Comparison of ENCODE assay signal across 21 cellular contexts in genomic region chr6:154463573-154464419, GRCh38. TPM values are rescaled to one million over a fixed set of nuclear protein-coding genes. Genes with fewer than 3 reads are reported as not detected.
A peak's percentile ranks its signal among the peaks of the same experiment; 100 is the strongest.
DNase-seq lines count a peak whose midpoint lies in the region; ATAC-seq and TF ChIP-seq lines count a peak whose summit lies in the region.
"Had no signal": no experiment of that assay in that cellular context is flagged by ENCODE, and none has a peak within 500 bp of the region (broad histone marks: within the 10 kb centered on the region; RNA-seq: fewer than 3 reads in every experiment).

No MANE protein-coding gene starts in this region.

- no peak overlapping the region for H2AK5ac ChIP-seq in H9 (ENCODE audit: insufficient read length, low read length)

- H3K9me3 Mint-ChIP-seq in H9: no peaks in the 10 kb centered on the region
- H3K9me3 Mint-ChIP-seq in neural crest cell: no peaks in the 10 kb centered on the region
- H3K9me3 Mint-ChIP-seq: CD4-positive, alpha-beta memory T cell had no signal

- H3K27me3 ChIP-seq in H9 (ENCODE audit: insufficient read depth, low read length): no peaks in the 10 kb centered on the region
- H3K27me3 ChIP-seq in ascending aorta: no peaks in the 10 kb centered on the region
- H3K27me3 ChIP-seq: BLaER1 treated with 17β-estradiol and CSF1 and Interleukin-3, amounts not matched to agents 10 nM and 100 nM; SJCRH30 had no signal

- no peaks in the 10 kb centered on the region for H3K23me2 ChIP-seq in H9 (ENCODE audit: insufficient read length, low read depth, low read length, poor library complexity, severe bottlenecking)

- H3K4me2 ChIP-seq in H9 (ENCODE audit: insufficient read depth, insufficient read length, low read length): no peak overlapping the region
- H3K4me2 ChIP-seq: BLaER1 treated with 17β-estradiol and CSF1 and Interleukin-3, amounts not matched to agents 10 nM and 100 nM had no signal

- peaks cover 25 to 38% of the 10 kb centered on the region in 2 experiments for H3K4me1 Mint-ChIP-seq in H9
- peaks cover 10% of the 10 kb centered on the region for H3K4me1 Mint-ChIP-seq in neural crest cell

- H3K36me3 ChIP-seq in ascending aorta: no peaks in the 10 kb centered on the region
- H3K36me3 ChIP-seq: BLaER1 treated with 17β-estradiol and CSF1 and Interleukin-3, amounts not matched to agents 10 nM and 100 nM; SJCRH30 had no signal

- no peak for TF ChIP-seq CTCF in H9 (conservative IDR thresholded peaks at IDR 0.05)
- no peak for TF ChIP-seq CTCF in neural crest cell (conservative IDR thresholded peaks at IDR 0.05)
- TF ChIP-seq CTCF in ascending aorta (IDR thresholded peaks at IDR 0.05): no peak

- no peak overlapping the region for H3K14ac ChIP-seq in H9 (ENCODE audit: insufficient read depth, low read length)

- intact Hi-C loops in left cardiac atrium (cut with DNase I): no loop called here
- intact Hi-C loops in ascending aorta (cut with DNase I): no loop called here

- no peak for DNase-seq in H9
- DNase-seq in SK-N-DZ (ENCODE audit: low spot score): peak; percentile 65
- DNase-seq in left cardiac atrium: no peak
- no peak for DNase-seq in neural crest cell (ENCODE audit: low read depth, low spot score)
- no peak for DNase-seq in ascending aorta (ENCODE audit: low spot score in 2 of 2)
- DNase-seq in Ammon's horn (ENCODE audit: low spot score): no peak
- DNase-seq: Caco-2; CD4-positive, alpha-beta memory T cell; DMS 273 treated with DMSO at 0.1 percent for 48 hours; DMS79 treated with DMSO at 0.1 percent for 48 hours; Karpas-422; MV-4-11; NCI-H1105 treated with DMSO at 0.1 percent for 48 hours; NCI-H2029 treated with DMSO at 0.1 percent for 48 hours; NCI-H510A treated with DMSO at 0.1 percent for 48 hours; NCI-H748 treated with DMSO at 0.1 percent for 48 hours; NK-92 treated with Interleukin-12 subunit alpha and Interleukin-12 subunit beta, amount 100 ng/mL, for 24 hours; SJCRH30 had no signal

- H3K27ac ChIP-seq in H9 (ENCODE audit: insufficient read length, low read depth, low read length) (no peak overlapping the region), ascending aorta (peak overlapping the region in 1 of 2 donors; percentile 5)
- H3K27ac ChIP-seq: BLaER1 treated with 17β-estradiol and CSF1 and Interleukin-3, amounts not matched to agents 10 nM and 100 nM; RWPE1; SJCRH30 had no signal

- no peaks in the 10 kb centered on the region for H3K79me1 ChIP-seq in H9 (ENCODE audit: insufficient read depth, low read depth, low read length, poor library complexity, severe bottlenecking)

- no peak overlapping the region for H4K91ac ChIP-seq in H9 (ENCODE audit: insufficient read length, low read depth, low read length)

- H3K4me3 Mint-ChIP-seq in H9 (no peak overlapping the region), neural crest cell (no peak overlapping the region)
- H3K4me3 Mint-ChIP-seq: CD4-positive, alpha-beta memory T cell had no signal

- H3K9me3 ChIP-seq in H9 (ENCODE audit: control insufficient read depth, low read depth, low read length) (no peaks in the 10 kb centered on the region), ascending aorta (no peaks in the 10 kb centered on the region)
- H3K9me3 ChIP-seq: BLaER1 treated with 17β-estradiol and CSF1 and Interleukin-3, amounts not matched to agents 10 nM and 100 nM; Caco-2; SJCRH30 had no signal

- H3K79me2 ChIP-seq in H9 (ENCODE audit: insufficient read depth, low read length): no peaks in the 10 kb centered on the region

- no peak overlapping the region for H3K4ac ChIP-seq in H9 (ENCODE audit: low read depth, low read length)

- no peak overlapping the region for H3K9ac ChIP-seq in H9 (ENCODE audit: extremely low read depth, insufficient read length, low read length)
- H3K9ac ChIP-seq: BLaER1 treated with 17β-estradiol and CSF1 and Interleukin-3, amounts not matched to agents 10 nM and 100 nM had no signal

- no peak overlapping the region for H2BK15ac ChIP-seq in H9 (ENCODE audit: low read depth, low read length)

- no peak overlapping the region for H4K8ac ChIP-seq in H9 (replicated peaks; ENCODE audit: insufficient read length, low read depth, low read length)

- H4K20me1 ChIP-seq in H9 (ENCODE audit: control insufficient read depth, insufficient read depth, insufficient read length): no peaks in the 10 kb centered on the region

- H3T11ph ChIP-seq in H9 (ENCODE audit: low read length): no peak overlapping the region

- H3K27me3 Mint-ChIP-seq in H9 (ENCODE audit: low read depth) (no peaks in the 10 kb centered on the region), neural crest cell (ENCODE audit: low read depth) (no peaks in the 10 kb centered on the region)

- no peak overlapping the region for H2BK12ac ChIP-seq in H9 (ENCODE audit: insufficient read length, low read depth, low read length)

- no peaks in the 10 kb centered on the region for H3K36me3 Mint-ChIP-seq in H9 (ENCODE audit: insufficient read depth in 1 of 3, low read depth in 3 of 3)
- no peaks in the 10 kb centered on the region for H3K36me3 Mint-ChIP-seq in neural crest cell (ENCODE audit: low read depth)
- H3K36me3 Mint-ChIP-seq: CD4-positive, alpha-beta memory T cell had no signal

- H2AFZ ChIP-seq in H9 (ENCODE audit: low read length): no peak overlapping the region

- H3K4me1 ChIP-seq in H9 (ENCODE audit: insufficient read depth, low read length) (0 out of 2 replicates have a peak, but pooled peaks cover 3% of the 10 kb centered on the region), ascending aorta (peaks cover 0 to 22% of the 10 kb centered on the region in 2 donors)
- H3K4me1 ChIP-seq: Caco-2 had no signal

- H3K27ac Mint-ChIP-seq in H9 (peak overlapping the region; percentile 6 to 65 (median 29); a peak in 6 of 7 replicates), neural crest cell (ENCODE audit: unreplicated experiment) (peak overlapping the region; percentile 16)
- H3K27ac Mint-ChIP-seq: CD4-positive, alpha-beta memory T cell had no signal

- ATAC-seq in left cardiac atrium: peak; percentile 53 to 60
- ATAC-seq in HG03354 (IDR thresholded peaks at IDR 0.05; ENCODE audit: poor library complexity, severe bottlenecking, unreplicated experiment): no peak

- no peak overlapping the region for H2BK120ac ChIP-seq in H9 (ENCODE audit: low read depth, low read length, poor library complexity, severe bottlenecking)

- H2BK20ac ChIP-seq in H9 (ENCODE audit: low read depth, low read length, poor library complexity, severe bottlenecking): no peak overlapping the region

- H4K5ac ChIP-seq in H9 (ENCODE audit: insufficient read length, low read depth, low read length): no peak overlapping the region

- no peak overlapping the region for H3K23ac ChIP-seq in H9 (ENCODE audit: insufficient read length, low read depth, low read length)

- no peak overlapping the region for H2BK5ac ChIP-seq in H9 (ENCODE audit: insufficient read length, low read length)

- no peak overlapping the region for H3K4me3 ChIP-seq in ascending aorta
- H3K4me3 ChIP-seq: BLaER1 treated with 17β-estradiol and CSF1 and Interleukin-3, amounts not matched to agents 10 nM and 100 nM; SJCRH30 had no signal

- H3K56ac ChIP-seq in H9 (ENCODE audit: insufficient read length, low read depth, low read length): no peak overlapping the region

- H3K18ac ChIP-seq in H9 (ENCODE audit: insufficient read length, low read depth, low read length): no peak overlapping the region

- no CpG with 5 or more reads among the region's 7 CpGs for WGBS in H9 (ENCODE audit: extremely low coverage, insufficient read length, low lambda C conversion rate)

RNA-seq across cellular contexts. Expression of gene CNKSR3, which starts 46.7 kb away (rescaled TPM):
- 5.6 and 6.4 TPM in 2 replicates for total RNA-seq in H9 (2021)
- polyA plus RNA-seq in SK-N-DZ (2014; cell fraction: cytosol; rRNA removed): 0.56 TPM in 1 of 2 replicates, not detected in the other
- 0.10 and 0.58 TPM in 2 replicates for polyA plus RNA-seq in SK-N-DZ (2014; cell fraction: nucleus; rRNA removed)
- total RNA-seq in left cardiac atrium: 10 to 100 TPM; 16.6 to 18.8 TPM
- 11.7 and 11.8 TPM in 2 replicates for total RNA-seq in neural crest cell
- 9.7 TPM for total RNA-seq in ascending aorta
- total RNA-seq: CD4-positive, alpha-beta memory T cell had no signal
- polyA plus RNA-seq: CD4-positive, alpha-beta memory T cell had no signal
